ENCODE assay signal across 8 cellular contexts in the genomic region with DNA sequence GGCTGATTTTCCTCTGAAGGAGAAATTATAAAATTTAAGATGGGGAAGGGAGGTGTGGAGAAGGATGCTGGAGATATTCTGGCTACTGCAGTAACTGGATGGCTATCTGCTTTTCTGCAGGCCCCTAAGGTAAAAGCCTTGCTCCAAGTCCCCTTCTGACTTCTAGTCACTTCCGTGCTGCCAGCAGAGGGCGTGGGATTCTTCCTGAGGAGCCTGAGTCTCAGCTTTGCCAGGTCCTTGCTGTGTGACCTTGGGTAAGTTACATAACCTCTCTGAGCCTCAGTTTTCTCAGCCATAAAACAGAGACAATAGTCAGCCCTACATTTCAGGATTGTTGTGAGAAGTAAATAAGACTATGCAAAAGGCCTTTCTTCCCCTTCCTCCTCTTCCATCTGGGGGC.
A peak's percentile ranks its signal among the peaks of the same experiment; 100 is the strongest.
DNase-seq lines count a peak whose midpoint lies in the region; ATAC-seq and TF ChIP-seq lines count a peak whose summit lies in the region.

No MANE protein-coding gene starts in this region.

- ATAC-seq in GM21390 (IDR thresholded peaks at IDR 0.05; ENCODE audit: unreplicated experiment): no peak

- peak; percentile 49 for TF ChIP-seq CTCF in cardiac fibroblast (IDR thresholded peaks at IDR 0.05; ENCODE audit: low read depth, low read length)

- DNase-seq in SIG-M5 treated with dmso at 0.1 percent for 504 hours (lab: John Stamatoyannopoulos, UW; ENCODE audit: unreplicated experiment): peak; percentile 13
- DNase-seq in SIG-M5 (lab: John Stamatoyannopoulos, UW): no peak
- DNase-seq in NAMALWA (ENCODE audit: low spot score): peak; percentile 47
- peak; percentile 28 to 34 for DNase-seq in cardiac fibroblast (ENCODE audit: low read depth in 2 of 2)
- peak; percentile 45 for DNase-seq in stimulated activated CD4-positive, alpha-beta T cell treated with anti-CD3 and anti-CD28 coated beads, Interleukin-15, amount 100 ng/mL, for 24 hours
- DNase-seq in NCI-H345 treated with DMSO at 0.1 percent for 48 hours (lab: John Stamatoyannopoulos, UW; ENCODE audit: unreplicated experiment): no peak
- DNase-seq in activated gamma-delta T cell treated with Interleukin-2 at 50 U/mL for 16 hours: no peak

- H3K4me3 ChIP-seq in cardiac fibroblast (replicated peaks in 1 of 2; ENCODE audit: low read depth in 2 of 2, low read length in 2 of 2): no peak overlapping the region

Comparison
In these comparisons a context has a peak if more than half of its experiments do, and no peak if none do; other contexts are left out.
1. DNase-seq: peak in SIG-M5 treated with dmso at 0.1 percent for 504 hours (single experiment), NAMALWA (single experiment), cardiac fibroblast (2 of 2) and stimulated activated CD4-positive, alpha-beta T cell treated with anti-CD3 and anti-CD28 coated beads, Interleukin-15, amount 100 ng/mL, for 24 hours (single experiment); none in SIG-M5 (single experiment), NCI-H345 treated with DMSO at 0.1 percent for 48 hours (single experiment) and activated gamma-delta T cell treated with Interleukin-2 at 50 U/mL for 16 hours (single experiment).